1 cellular context compared by ENCODE assay signal in genomic region chr18:62523631-62524442, GRCh38.
TF ChIP-seq lines count a peak whose summit lies in the region.

No MANE protein-coding gene starts in this region.

TF ChIP-seq in K562, 482 proteins besides CTCF, POLR2A, EP300 and RAD21 (continued from another document and continues in another):
- TF ChIP-seq MBD1 (CRISPR knock-in tag; IDR thresholded peaks at IDR 0.05) (no peak), ARNT (IDR thresholded peaks at IDR 0.05) (no peak), E2F3 (CRISPR knock-in tag; IDR thresholded peaks at IDR 0.05) (no peak), BCOR (IDR thresholded peaks at IDR 0.05) (no peak), ZNF224 (CRISPR knock-in tag; IDR thresholded peaks at IDR 0.05) (no peak), BDP1 (IDR thresholded peaks at IDR 0.05; ENCODE audit: insufficient read depth, insufficient read length) (no peak), SAP30 (IDR thresholded peaks at IDR 0.05; ENCODE audit: borderline replicate concordance, insufficient read depth, low read depth, low read length, poor library complexity, severe bottlenecking) (peak; percentile 16), ZBTB49 (CRISPR knock-in tag; IDR thresholded peaks at IDR 0.05; ENCODE audit: borderline replicate concordance) (no peak), NCOR1 (IDR thresholded peaks at IDR 0.05) (no peak), BMI1 (IDR thresholded peaks at IDR 0.05; ENCODE audit: low read length) (no peak), RBFOX2 (IDR thresholded peaks at IDR 0.05; ENCODE audit: low read depth, low read length) (0 out of 2 replicates have a peak, but pooled peaks have one; percentile 54), NFRKB (IDR thresholded peaks at IDR 0.05; ENCODE audit: low read depth) (no peak), NRF1 (conservative IDR thresholded peaks at IDR 0.05 in 1 of 2, IDR thresholded peaks at IDR 0.05 in 1 of 2) (peak in 1 of 2 experiments; percentile 42; a peak in 2 of 4 replicates), ZNF445 (CRISPR knock-in tag; IDR thresholded peaks at IDR 0.05; ENCODE audit: low read depth) (no peak), PCBP2 (IDR thresholded peaks at IDR 0.05; ENCODE audit: low read depth, low read length, poor library complexity, severe bottlenecking) (no peak), YBX1 (IDR thresholded peaks at IDR 0.05) (no peak), ARID1B (IDR thresholded peaks at IDR 0.05) (no peak), POLR2B (IDR thresholded peaks at IDR 0.05; ENCODE audit: low read depth, partially characterized antibody) (no peak), CXXC5 (CRISPR knock-in tag; IDR thresholded peaks at IDR 0.05) (0 out of 2 replicates have a peak, but pooled peaks have one; percentile 22), PTBP1 (IDR thresholded peaks at IDR 0.05; ENCODE audit: low read depth, low read length) (no peak), HEY1 (CRISPR knock-in tag; IDR thresholded peaks at IDR 0.05; ENCODE audit: borderline replicate concordance) (no peak), FIP1L1 (IDR thresholded peaks at IDR 0.05; ENCODE audit: low read depth, low read length, poor library complexity, severe bottlenecking) (peak; percentile 56), ZC3H4 (CRISPR knock-in tag; IDR thresholded peaks at IDR 0.05; ENCODE audit: borderline replicate concordance) (no peak), TBP (optimal IDR thresholded peaks at IDR 0.05; ENCODE audit: low read depth, low read length) (no peak), ZNF354B (CRISPR knock-in tag; IDR thresholded peaks at IDR 0.05) (no peak), NELFE (IDR thresholded peaks at IDR 0.05; ENCODE audit: insufficient read depth, insufficient read length) (no peak), SLC30A9 (CRISPR knock-in tag; IDR thresholded peaks at IDR 0.05) (no peak), UBTF (IDR thresholded peaks at IDR 0.05; ENCODE audit: borderline replicate concordance in 1 of 2, low read depth in 2 of 2, low read length in 2 of 2) (peak in 1 of 2 experiments; percentile 33; a peak in 1 of 4 replicates), L3MBTL2 (IDR thresholded peaks at IDR 0.05) (0 out of 2 replicates have a peak, but pooled peaks have one; percentile 10), ZFX (CRISPR knock-in tag; IDR thresholded peaks at IDR 0.05) (peak; percentile 72), POU5F1 (IDR thresholded peaks at IDR 0.05; ENCODE audit: borderline replicate concordance, low read depth, low read length, partially characterized antibody) (no peak), RBBP5 (IDR thresholded peaks at IDR 0.05; ENCODE audit: borderline replicate concordance, insufficient read depth, low read length, poor library complexity, severe bottlenecking) (peak; percentile 68), RB1 (IDR thresholded peaks at IDR 0.05; ENCODE audit: low read depth) (no peak), HMGN3 (IDR thresholded peaks at IDR 0.05; ENCODE audit: borderline replicate concordance, extremely low read depth, insufficient read length, low read depth, low read length) (no peak), ZNF655 (CRISPR knock-in tag; IDR thresholded peaks at IDR 0.05) (no peak), SAFB2 (IDR thresholded peaks at IDR 0.05; ENCODE audit: borderline replicate concordance, low read depth, low read length, severe bottlenecking) (no peak), USF2 (CRISPR knock-in tag; IDR thresholded peaks at IDR 0.05) (no peak), HNRNPUL1 (IDR thresholded peaks at IDR 0.05; ENCODE audit: low read length) (no peak), ZNF696 (CRISPR knock-in tag; conservative IDR thresholded peaks at IDR 0.05) (no peak), SMAD3 (CRISPR knock-in tag; conservative IDR thresholded peaks at IDR 0.05) (no peak), POLR2G (IDR thresholded peaks at IDR 0.05; ENCODE audit: low read depth, low read length) (peak; percentile 36), ARID4B (CRISPR knock-in tag; IDR thresholded peaks at IDR 0.05) (0 out of 2 replicates have a peak, but pooled peaks have one; percentile 38), CHD1 (IDR thresholded peaks at IDR 0.05; ENCODE audit: low read length) (peak; percentile 56), PHF8 (IDR thresholded peaks at IDR 0.05; ENCODE audit: borderline replicate concordance, low read length) (peak; percentile 29; the same call in 1 of the 2 replicates), MYNN (IDR thresholded peaks at IDR 0.05) (no peak), MYNN (CRISPR knock-in tag; IDR thresholded peaks at IDR 0.05) (no peak), KDM5B (IDR thresholded peaks at IDR 0.05; ENCODE audit: insufficient replicate concordance, low read depth, low read length) (peak; percentile 23), CCNT2 (IDR thresholded peaks at IDR 0.05; ENCODE audit: borderline replicate concordance, extremely low read depth, insufficient read length, low read depth, low read length) (no peak), MEF2D (tag; conservative IDR thresholded peaks at IDR 0.05; ENCODE audit: low read depth) (no peak), CUX1 (CRISPR knock-in tag; IDR thresholded peaks at IDR 0.05) (no peak), KLF13 (tag; IDR thresholded peaks at IDR 0.05; ENCODE audit: borderline replicate concordance, low read depth) (no peak)
